ENCODE assay signal across 1 cellular context in the genomic region with DNA sequence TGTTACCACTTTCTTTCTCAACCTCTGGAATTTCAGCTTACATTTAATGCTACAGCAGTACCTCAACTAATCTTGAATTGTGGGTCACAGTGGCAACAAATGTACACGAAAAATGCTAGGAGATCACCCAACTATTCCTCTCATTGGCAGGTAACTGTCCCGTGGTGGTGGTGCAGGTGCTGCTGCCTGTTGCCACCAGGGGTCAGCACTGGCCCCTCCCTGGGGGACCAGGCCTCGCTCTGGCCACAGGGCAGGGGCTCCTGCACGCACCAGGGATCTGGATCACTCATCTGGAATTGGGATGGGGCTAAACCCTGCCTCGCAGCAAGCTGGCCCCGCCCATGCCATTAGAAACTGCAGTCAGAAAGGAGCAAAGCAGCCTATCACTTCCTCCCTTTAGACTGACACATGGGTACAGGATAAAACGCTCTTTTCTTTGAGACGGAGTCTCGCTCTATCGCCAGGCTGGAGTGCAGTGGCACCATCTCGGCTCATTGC.
A peak's percentile ranks its signal among the peaks of the same experiment; 100 is the strongest.
TF ChIP-seq lines count a peak whose summit lies in the region.

No MANE protein-coding gene starts in this region.

TF ChIP-seq in K562, 482 proteins besides CTCF, POLR2A, EP300 and RAD21 (continued from another document):
- TF ChIP-seq, protein P1, sequence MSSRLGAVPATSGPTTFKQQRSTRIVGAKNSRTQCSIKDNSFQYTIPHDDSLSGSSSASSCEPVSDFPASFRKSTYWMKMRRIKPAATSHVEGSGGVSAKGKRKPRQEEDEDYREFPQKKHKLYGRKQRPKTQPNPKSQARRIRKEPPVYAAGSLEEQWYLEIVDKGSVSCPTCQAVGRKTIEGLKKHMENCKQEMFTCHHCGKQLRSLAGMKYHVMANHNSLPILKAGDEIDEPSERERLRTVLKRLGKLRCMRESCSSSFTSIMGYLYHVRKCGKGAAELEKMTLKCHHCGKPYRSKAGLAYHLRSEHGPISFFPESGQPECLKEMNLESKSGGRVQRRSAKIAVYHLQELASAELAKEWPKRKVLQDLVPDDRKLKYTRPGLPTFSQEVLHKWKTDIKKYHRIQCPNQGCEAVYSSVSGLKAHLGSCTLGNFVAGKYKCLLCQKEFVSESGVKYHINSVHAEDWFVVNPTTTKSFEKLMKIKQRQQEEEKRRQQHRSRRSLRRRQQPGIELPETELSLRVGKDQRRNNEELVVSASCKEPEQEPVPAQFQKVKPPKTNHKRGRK (tag; IDR thresholded peaks at IDR 0.05), result no peak
- TF ChIP-seq STAG1 (CRISPR knock-in tag; IDR thresholded peaks at IDR 0.05; ENCODE audit: borderline replicate concordance) (peak; percentile 30; the same call in 1 of the 2 replicates), IRF2 (CRISPR knock-in tag; IDR thresholded peaks at IDR 0.05) (no peak), NR3C1 (CRISPR knock-in tag; IDR thresholded peaks at IDR 0.05) (no peak), ZEB2 (IDR thresholded peaks at IDR 0.05) (no peak), ZNF77 (CRISPR knock-in tag; IDR thresholded peaks at IDR 0.05) (no peak), NR2F6 (CRISPR knock-in tag; IDR thresholded peaks at IDR 0.05) (no peak), NELFE (IDR thresholded peaks at IDR 0.05; ENCODE audit: insufficient read depth, insufficient read length) (no peak), SRSF7 (optimal IDR thresholded peaks at IDR 0.05; ENCODE audit: low read depth, low read length) (no peak), KAT8 (IDR thresholded peaks at IDR 0.05; ENCODE audit: low read depth) (no peak), XRCC5 (IDR thresholded peaks at IDR 0.05; ENCODE audit: low read depth, low read length) (0 out of 2 replicates have a peak, but pooled peaks have one; percentile 48), PTBP1 (IDR thresholded peaks at IDR 0.05; ENCODE audit: low read depth, low read length) (no peak), SREBF1 (IDR thresholded peaks at IDR 0.05; ENCODE audit: borderline replicate concordance, low read depth, low read length) (no peak), SPI1 (IDR thresholded peaks at IDR 0.05; ENCODE audit: borderline replicate concordance, low read depth, low read length) (peak; percentile 17; the same call in 1 of the 2 replicates), ZNF76 (CRISPR knock-in tag; IDR thresholded peaks at IDR 0.05; ENCODE audit: borderline replicate concordance) (no peak), BMI1 (IDR thresholded peaks at IDR 0.05; ENCODE audit: low read length) (no peak), CEBPG (CRISPR knock-in tag; IDR thresholded peaks at IDR 0.05) (no peak), CEBPG (tag; conservative IDR thresholded peaks at IDR 0.05 in 1 of 2, IDR thresholded peaks at IDR 0.05 in 1 of 2) (no peak), HSF4 (CRISPR knock-in tag; IDR thresholded peaks at IDR 0.05; ENCODE audit: borderline replicate concordance) (no peak), POLR3A (IDR thresholded peaks at IDR 0.05; ENCODE audit: borderline replicate concordance, extremely low read depth, insufficient read depth, insufficient read length) (no peak), NFYB (IDR thresholded peaks at IDR 0.05; ENCODE audit: extremely low read depth, insufficient read length) (no peak), KLF1 (tag; IDR thresholded peaks at IDR 0.05) (no peak), SREBF2 (CRISPR knock-in tag; IDR thresholded peaks at IDR 0.05) (no peak), CTBP1 (IDR thresholded peaks at IDR 0.05; ENCODE audit: borderline replicate concordance) (peak; percentile 35; the same call in 1 of the 2 replicates), NFIC (IDR thresholded peaks at IDR 0.05) (no peak), KLF6 (CRISPR knock-in tag; IDR thresholded peaks at IDR 0.05; ENCODE audit: borderline replicate concordance) (no peak), SRSF1 (IDR thresholded peaks at IDR 0.05; ENCODE audit: low read depth, low read length) (no peak), MAZ (CRISPR knock-in tag; conservative IDR thresholded peaks at IDR 0.05 in 1 of 2, IDR thresholded peaks at IDR 0.05 in 1 of 2) (0 out of 4 replicates have a peak, but pooled peaks of 1 of the 2 experiments have one; percentile 37), HDAC2 (IDR thresholded peaks at IDR 0.05) (no peak)
- TF ChIP-seq, protein P2, sequence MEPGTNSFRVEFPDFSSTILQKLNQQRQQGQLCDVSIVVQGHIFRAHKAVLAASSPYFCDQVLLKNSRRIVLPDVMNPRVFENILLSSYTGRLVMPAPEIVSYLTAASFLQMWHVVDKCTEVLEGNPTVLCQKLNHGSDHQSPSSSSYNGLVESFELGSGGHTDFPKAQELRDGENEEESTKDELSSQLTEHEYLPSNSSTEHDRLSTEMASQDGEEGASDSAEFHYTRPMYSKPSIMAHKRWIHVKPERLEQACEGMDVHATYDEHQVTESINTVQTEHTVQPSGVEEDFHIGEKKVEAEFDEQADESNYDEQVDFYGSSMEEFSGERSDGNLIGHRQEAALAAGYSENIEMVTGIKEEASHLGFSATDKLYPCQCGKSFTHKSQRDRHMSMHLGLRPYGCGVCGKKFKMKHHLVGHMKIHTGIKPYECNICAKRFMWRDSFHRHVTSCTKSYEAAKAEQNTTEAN (CRISPR knock-in tag; IDR thresholded peaks at IDR 0.05), result no peak
- TF ChIP-seq, protein P3, sequence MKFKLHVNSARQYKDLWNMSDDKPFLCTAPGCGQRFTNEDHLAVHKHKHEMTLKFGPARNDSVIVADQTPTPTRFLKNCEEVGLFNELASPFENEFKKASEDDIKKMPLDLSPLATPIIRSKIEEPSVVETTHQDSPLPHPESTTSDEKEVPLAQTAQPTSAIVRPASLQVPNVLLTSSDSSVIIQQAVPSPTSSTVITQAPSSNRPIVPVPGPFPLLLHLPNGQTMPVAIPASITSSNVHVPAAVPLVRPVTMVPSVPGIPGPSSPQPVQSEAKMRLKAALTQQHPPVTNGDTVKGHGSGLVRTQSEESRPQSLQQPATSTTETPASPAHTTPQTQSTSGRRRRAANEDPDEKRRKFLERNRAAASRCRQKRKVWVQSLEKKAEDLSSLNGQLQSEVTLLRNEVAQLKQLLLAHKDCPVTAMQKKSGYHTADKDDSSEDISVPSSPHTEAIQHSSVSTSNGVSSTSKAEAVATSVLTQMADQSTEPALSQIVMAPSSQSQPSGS (CRISPR knock-in tag; IDR thresholded peaks at IDR 0.05), result no peak
- TF ChIP-seq, protein P4, sequence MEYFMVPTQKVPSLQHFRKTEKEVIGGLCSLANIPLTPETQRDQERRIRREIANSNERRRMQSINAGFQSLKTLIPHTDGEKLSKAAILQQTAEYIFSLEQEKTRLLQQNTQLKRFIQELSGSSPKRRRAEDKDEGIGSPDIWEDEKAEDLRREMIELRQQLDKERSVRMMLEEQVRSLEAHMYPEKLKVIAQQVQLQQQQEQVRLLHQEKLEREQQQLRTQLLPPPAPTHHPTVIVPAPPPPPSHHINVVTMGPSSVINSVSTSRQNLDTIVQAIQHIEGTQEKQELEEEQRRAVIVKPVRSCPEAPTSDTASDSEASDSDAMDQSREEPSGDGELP (CRISPR knock-in tag; IDR thresholded peaks at IDR 0.05; ENCODE audit: borderline replicate concordance), result peak; percentile 24; the same call in 1 of the 2 replicates
- TF ChIP-seq, protein P5, sequence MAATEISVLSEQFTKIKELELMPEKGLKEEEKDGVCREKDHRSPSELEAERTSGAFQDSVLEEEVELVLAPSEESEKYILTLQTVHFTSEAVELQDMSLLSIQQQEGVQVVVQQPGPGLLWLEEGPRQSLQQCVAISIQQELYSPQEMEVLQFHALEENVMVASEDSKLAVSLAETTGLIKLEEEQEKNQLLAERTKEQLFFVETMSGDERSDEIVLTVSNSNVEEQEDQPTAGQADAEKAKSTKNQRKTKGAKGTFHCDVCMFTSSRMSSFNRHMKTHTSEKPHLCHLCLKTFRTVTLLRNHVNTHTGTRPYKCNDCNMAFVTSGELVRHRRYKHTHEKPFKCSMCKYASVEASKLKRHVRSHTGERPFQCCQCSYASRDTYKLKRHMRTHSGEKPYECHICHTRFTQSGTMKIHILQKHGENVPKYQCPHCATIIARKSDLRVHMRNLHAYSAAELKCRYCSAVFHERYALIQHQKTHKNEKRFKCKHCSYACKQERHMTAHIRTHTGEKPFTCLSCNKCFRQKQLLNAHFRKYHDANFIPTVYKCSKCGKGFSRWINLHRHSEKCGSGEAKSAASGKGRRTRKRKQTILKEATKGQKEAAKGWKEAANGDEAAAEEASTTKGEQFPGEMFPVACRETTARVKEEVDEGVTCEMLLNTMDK (IDR thresholded peaks at IDR 0.05; ENCODE audit: borderline replicate concordance, insufficient read depth, low read depth, low read length, poor library complexity, severe bottlenecking), result peak; percentile 5
- TF ChIP-seq, protein P6, sequence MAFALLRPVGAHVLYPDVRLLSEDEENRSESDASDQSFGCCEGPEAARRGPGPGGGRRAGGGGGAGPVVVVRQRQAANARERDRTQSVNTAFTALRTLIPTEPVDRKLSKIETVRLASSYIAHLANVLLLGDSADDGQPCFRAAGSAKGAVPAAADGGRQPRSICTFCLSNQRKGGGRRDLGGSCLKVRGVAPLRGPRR (CRISPR knock-in tag; IDR thresholded peaks at IDR 0.05), result no peak
- TF ChIP-seq, protein P7, sequence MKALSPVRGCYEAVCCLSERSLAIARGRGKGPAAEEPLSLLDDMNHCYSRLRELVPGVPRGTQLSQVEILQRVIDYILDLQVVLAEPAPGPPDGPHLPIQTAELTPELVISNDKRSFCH (CRISPR knock-in tag; IDR thresholded peaks at IDR 0.05), result no peak
- TF ChIP-seq, protein P7 (tag; IDR thresholded peaks at IDR 0.05), result 0 out of 2 replicates have a peak, but pooled peaks have one; percentile 47
- TF ChIP-seq, protein P8, sequence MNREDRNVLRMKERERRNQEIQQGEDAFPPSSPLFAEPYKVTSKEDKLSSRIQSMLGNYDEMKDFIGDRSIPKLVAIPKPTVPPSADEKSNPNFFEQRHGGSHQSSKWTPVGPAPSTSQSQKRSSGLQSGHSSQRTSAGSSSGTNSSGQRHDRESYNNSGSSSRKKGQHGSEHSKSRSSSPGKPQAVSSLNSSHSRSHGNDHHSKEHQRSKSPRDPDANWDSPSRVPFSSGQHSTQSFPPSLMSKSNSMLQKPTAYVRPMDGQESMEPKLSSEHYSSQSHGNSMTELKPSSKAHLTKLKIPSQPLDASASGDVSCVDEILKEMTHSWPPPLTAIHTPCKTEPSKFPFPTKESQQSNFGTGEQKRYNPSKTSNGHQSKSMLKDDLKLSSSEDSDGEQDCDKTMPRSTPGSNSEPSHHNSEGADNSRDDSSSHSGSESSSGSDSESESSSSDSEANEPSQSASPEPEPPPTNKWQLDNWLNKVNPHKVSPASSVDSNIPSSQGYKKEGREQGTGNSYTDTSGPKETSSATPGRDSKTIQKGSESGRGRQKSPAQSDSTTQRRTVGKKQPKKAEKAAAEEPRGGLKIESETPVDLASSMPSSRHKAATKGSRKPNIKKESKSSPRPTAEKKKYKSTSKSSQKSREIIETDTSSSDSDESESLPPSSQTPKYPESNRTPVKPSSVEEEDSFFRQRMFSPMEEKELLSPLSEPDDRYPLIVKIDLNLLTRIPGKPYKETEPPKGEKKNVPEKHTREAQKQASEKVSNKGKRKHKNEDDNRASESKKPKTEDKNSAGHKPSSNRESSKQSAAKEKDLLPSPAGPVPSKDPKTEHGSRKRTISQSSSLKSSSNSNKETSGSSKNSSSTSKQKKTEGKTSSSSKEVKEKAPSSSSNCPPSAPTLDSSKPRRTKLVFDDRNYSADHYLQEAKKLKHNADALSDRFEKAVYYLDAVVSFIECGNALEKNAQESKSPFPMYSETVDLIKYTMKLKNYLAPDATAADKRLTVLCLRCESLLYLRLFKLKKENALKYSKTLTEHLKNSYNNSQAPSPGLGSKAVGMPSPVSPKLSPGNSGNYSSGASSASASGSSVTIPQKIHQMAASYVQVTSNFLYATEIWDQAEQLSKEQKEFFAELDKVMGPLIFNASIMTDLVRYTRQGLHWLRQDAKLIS (CRISPR knock-in tag; IDR thresholded peaks at IDR 0.05), result no peak
- TF ChIP-seq, protein P9, sequence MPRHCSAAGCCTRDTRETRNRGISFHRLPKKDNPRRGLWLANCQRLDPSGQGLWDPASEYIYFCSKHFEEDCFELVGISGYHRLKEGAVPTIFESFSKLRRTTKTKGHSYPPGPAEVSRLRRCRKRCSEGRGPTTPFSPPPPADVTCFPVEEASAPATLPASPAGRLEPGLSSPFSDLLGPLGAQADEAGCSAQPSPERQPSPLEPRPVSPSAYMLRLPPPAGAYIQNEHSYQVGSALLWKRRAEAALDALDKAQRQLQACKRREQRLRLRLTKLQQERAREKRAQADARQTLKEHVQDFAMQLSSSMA (CRISPR knock-in tag; IDR thresholded peaks at IDR 0.05), result no peak
